Comparison of ENCODE assay signal across 23 cellular contexts in the genomic region with DNA sequence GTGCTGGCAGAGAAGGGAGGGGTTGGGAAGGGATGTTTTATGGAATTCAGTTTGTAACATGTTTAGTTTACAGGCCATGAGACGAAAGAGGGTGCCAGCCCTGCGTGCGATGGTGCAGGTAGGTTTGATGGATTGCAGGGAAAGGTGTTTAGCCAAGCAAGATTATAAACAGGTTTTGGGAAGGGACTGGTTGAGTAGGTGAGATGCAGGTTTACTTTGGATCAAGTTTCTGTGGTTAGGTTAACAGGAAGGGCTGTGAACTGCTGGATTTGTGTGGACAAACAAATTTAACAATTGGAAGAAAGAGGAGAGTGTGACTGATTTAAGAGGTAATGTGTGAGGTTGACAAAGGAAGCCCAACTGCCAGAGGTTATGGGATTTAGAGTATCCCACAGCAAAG. TPM values are rescaled to one million over a fixed set of nuclear protein-coding genes. Genes with fewer than 3 reads are reported as not detected.
DNase-seq lines count a peak whose midpoint lies in the region; TF ChIP-seq lines count a peak whose summit lies in the region.
"Had no signal": no experiment of that assay in that cellular context is flagged by ENCODE, and none has a peak within 500 bp of the region (broad histone marks: within the 10 kb centered on the region; RNA-seq: fewer than 3 reads in every experiment).

No MANE protein-coding gene starts in this region.

- DNase-seq in NCI-H2196 treated with DMSO at 0.1 percent for 48 hours (lab: John Stamatoyannopoulos, UW; ENCODE audit: unreplicated experiment): peak; percentile 1
- DNase-seq in NCI-H2196 (lab: John Stamatoyannopoulos, UW; ENCODE audit: unreplicated experiment): no peak
- DNase-seq in DMS53 (lab: John Stamatoyannopoulos, UW): peak; percentile 82
- DNase-seq in NCI-H510A (lab: John Stamatoyannopoulos, UW): peak; percentile 14
- peak; percentile 8 for DNase-seq in epithelial cell of prostate (ENCODE audit: low read depth, low spot score)
- no peak for DNase-seq in activated gamma-delta T cell treated with Interleukin-2 at 50 U/mL for 16 hours
- no peak for DNase-seq in OCI-M2 (lab: John Stamatoyannopoulos, UW; ENCODE audit: unreplicated experiment)
- no peak for DNase-seq in dorsolateral prefrontal cortex
- DNase-seq: DND-41, GOT3, HCEC 1CT, KBM-7, NCI-H1092, NCI-H1436, NCI-H187 treated with DMSO at 0.1 percent for 48 hours, NCI-H2171 treated with DMSO at 0.1 percent for 48 hours, NCI-H524 treated with DMSO at 0.1 percent for 48 hours, SHP77, SW 1271, T-helper 17 cell had no signal

- H3K27ac ChIP-seq in epithelial cell of prostate: no peak overlapping the region
- H3K27ac ChIP-seq in dorsolateral prefrontal cortex: no peak overlapping the region

- intact Hi-C loops in dorsolateral prefrontal cortex (cut with DNase I): no loop called here

- H3K27me3 ChIP-seq in dorsolateral prefrontal cortex: no peaks in the 10 kb centered on the region

- no peak overlapping the region for H3K4me3 ChIP-seq in dorsolateral prefrontal cortex
- H3K4me3 ChIP-seq: GM12878 had no signal

- TF ChIP-seq CTCF in dorsolateral prefrontal cortex (IDR thresholded peaks at IDR 0.05 in 54 of 56, conservative IDR thresholded peaks at IDR 0.05 in 2 of 56; ENCODE audit: low read depth in 1 of 56, partially characterized antibody in 56 of 56): no peak

RNA-seq across cellular contexts. Expression of a gene that starts 32.6 kb away (rescaled TPM):
- total RNA-seq in dorsolateral prefrontal cortex: 100 to 1,000 TPM in 5 of 120 experiments, 10 to 100 TPM in 115; 15.1 to 151 (median 46.9) TPM
- total RNA-seq: A172, OCI-LY7 had no signal

Comparison
In these comparisons a context has a peak if more than half of its experiments do, and no peak if none do; other contexts are left out.
1. DNase-seq: peak in NCI-H2196 treated with DMSO at 0.1 percent for 48 hours (single experiment), DMS53 (single experiment), NCI-H510A (single experiment) and epithelial cell of prostate (single experiment); none in NCI-H2196 (single experiment), activated gamma-delta T cell treated with Interleukin-2 at 50 U/mL for 16 hours (single experiment), OCI-M2 (single experiment) and dorsolateral prefrontal cortex (0 of 10).